ENCODE assay signal across 17 cellular contexts in genomic region chr1:29754608-29755375, GRCh38.
"Had no signal": no experiment of that assay in that cellular context is flagged by ENCODE, and none has a peak within 500 bp of the region (broad histone marks: within the 10 kb centered on the region; RNA-seq: fewer than 3 reads in every experiment).

No MANE protein-coding gene starts in this region.

- H3K27ac ChIP-seq: brain microvascular endothelial cell, heart right ventricle, left ventricle myocardium inferior, neural progenitor cell, thoracic aorta had no signal

- H3K27me3 ChIP-seq: brain microvascular endothelial cell had no signal

- H3K36me3 ChIP-seq: brain microvascular endothelial cell, heart right ventricle, left ventricle myocardium inferior, neural progenitor cell, thoracic aorta had no signal

- ATAC-seq: activated T-cell treated with anti-CD3 and anti-CD28 coated beads, Interleukin-2, amount 50 U/mL, for 4 hours; heart right ventricle; right cardiac atrium; T-helper 17 cell had no signal

- H3K4me3 ChIP-seq: dorsolateral prefrontal cortex, heart right ventricle, left ventricle myocardium inferior, neural progenitor cell, thoracic aorta had no signal

- H3K9me3 ChIP-seq: heart right ventricle, left ventricle myocardium inferior, thoracic aorta had no signal

- DNase-seq: activated CD4-positive, alpha-beta T cell treated with anti-CD3 and anti-CD28 coated beads, Interleukin-2, amount 10 ng/mL, durations not matched to agents 7 days and 5 days; activated CD4-positive, CD25-positive, alpha-beta regulatory T cell; activated effector memory CD4-positive, alpha-beta T cell treated with anti-CD3 and anti-CD28 coated beads, Interleukin-2, amount 50 U/mL, for 16 hours; activated naive CD8-positive, alpha-beta T cell treated with anti-CD3 and anti-CD28 coated beads for 36 hours; activated T-cell treated with anti-CD3 and anti-CD28 coated beads, Interleukin-2, amount 50 U/mL, for 4 hours; brain microvascular endothelial cell; cerebellar nuclear complex; foreskin melanocyte; heart right ventricle; left ventricle myocardium inferior; right cardiac atrium; stimulated activated CD4-positive, alpha-beta T cell treated with anti-CD3 and anti-CD28 coated beads, Interleukin-1b, Interleukin-23, amount 100 ng/mL, for 48 hours; stimulated activated naive CD4-positive, alpha-beta T cell treated with Interleukin-2 at 50 U/mL for 16 hours; T-helper 17 cell had no signal
